Comparison of ENCODE assay signal across 24 cellular contexts in the genomic region with DNA sequence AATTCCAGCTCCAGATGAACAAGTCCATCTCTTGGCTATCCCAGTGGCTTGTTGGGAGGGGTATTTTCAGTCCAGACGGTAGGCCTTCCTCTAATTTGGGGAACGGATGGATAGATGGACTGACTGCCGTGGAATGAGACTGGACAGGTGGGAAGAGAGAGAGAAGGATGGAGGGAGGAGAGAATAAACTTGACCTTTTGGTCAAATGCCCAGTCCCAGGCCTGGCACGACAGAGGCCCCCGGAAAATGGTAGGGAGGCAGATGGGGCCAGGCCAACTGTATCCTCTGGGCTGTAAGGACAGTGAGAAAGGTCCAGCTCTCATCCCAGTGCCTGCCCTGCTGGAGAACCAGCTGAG. TPM values are rescaled to one million over a fixed set of nuclear protein-coding genes. Genes with fewer than 3 reads are reported as not detected.
"Had no signal": no experiment of that assay in that cellular context is flagged by ENCODE, and none has a peak within 500 bp of the region (broad histone marks: within the 10 kb centered on the region; RNA-seq: fewer than 3 reads in every experiment).

No MANE protein-coding gene starts in this region.

- H3K27me3 ChIP-seq: testis had no signal

- H3K27ac ChIP-seq: breast epithelium, esophagus squamous epithelium, gastrocnemius medialis, heart left ventricle, sigmoid colon, testis, upper lobe of left lung had no signal

- H3K9me3 ChIP-seq: breast epithelium, esophagus squamous epithelium, gastrocnemius medialis, heart left ventricle, sigmoid colon, testis, upper lobe of left lung had no signal

- H3K4me1 ChIP-seq: breast epithelium, gastrocnemius medialis had no signal

- DNase-seq: activated B cell treated with CpG ODN at 0.5 μM for 24 hours; activated CD4-positive, alpha-beta T cell treated with anti-CD3 and anti-CD28 coated beads for 36 hours; activated CD4-positive, alpha-beta T cell treated with anti-CD3 and anti-CD28 coated beads, Interleukin-2, amount 50 U/mL, for 4 hours; activated CD8-positive, alpha-beta memory T cell treated with anti-CD3 and anti-CD28 coated beads for 24 hours; activated CD8-positive, alpha-beta memory T cell treated with anti-CD3 and anti-CD28 coated beads, Interleukin-2, amount 50 U/mL, for 4 hours; activated naive CD4-positive, alpha-beta T cell treated with Interleukin-2 at 50 U/mL for 16 hours; activated T-cell treated with anti-CD3 and anti-CD28 coated beads, Interleukin-2, amount 50 U/mL, for 48 hours; esophagus squamous epithelium; gastrocnemius medialis; heart left ventricle; immature natural killer cell; kidney glomerular epithelial cell; left ventricle myocardium superior; occipital lobe; sigmoid colon; stimulated activated CD4-positive, alpha-beta T cell treated with anti-CD3 and anti-CD28 coated beads, Interleukin-2, amount 100 ng/mL, for 48 hours; stimulated activated CD8-positive, alpha-beta memory T cell treated with anti-CD3 and anti-CD28 coated beads, Interleukin-4, amount 100 ng/mL, for 48 hours; stimulated activated naive B cell treated with anti-CD40 and anti-IgM and Interleukin-4, amounts not matched to agents 10 μg/mL and 1 μg/mL and 100 μg/mL, for 72 hours; T1000; testis had no signal

- ATAC-seq: activated CD4-positive, alpha-beta T cell treated with anti-CD3 and anti-CD28 coated beads for 36 hours; gastrocnemius medialis; stimulated activated naive B cell treated with anti-CD40 and anti-IgM and Interleukin-4, amounts not matched to agents 10 μg/mL and 1 μg/mL and 100 μg/mL, for 72 hours had no signal

- H3K36me3 ChIP-seq: breast epithelium, esophagus squamous epithelium, gastrocnemius medialis, heart left ventricle, sigmoid colon, upper lobe of left lung had no signal

- H3K4me3 ChIP-seq: breast epithelium, gastrocnemius medialis, sigmoid colon, testis had no signal

RNA-seq across cellular contexts. Expression of gene BHMT, which starts 1.1 kb away (rescaled TPM):
- total RNA-seq: activated B cell treated with CpG ODN at 0.5 μM for 24 hours; activated CD4-positive, alpha-beta T cell treated with anti-CD3 and anti-CD28 coated beads for 36 hours; activated naive CD8-positive, alpha-beta T cell treated with anti-CD3 and anti-CD28 coated beads for 36 hours; heart left ventricle; left ventricle myocardium superior; occipital lobe had no signal
- polyA plus RNA-seq: heart left ventricle, immature natural killer cell, neural cell had no signal

RNA-seq across cellular contexts. Expression of gene BHMT2, which starts 43.1 kb away (rescaled TPM):
- total RNA-seq: activated B cell treated with CpG ODN at 0.5 μM for 24 hours; activated CD4-positive, alpha-beta T cell treated with anti-CD3 and anti-CD28 coated beads for 36 hours; activated naive CD8-positive, alpha-beta T cell treated with anti-CD3 and anti-CD28 coated beads for 36 hours had no signal
- polyA plus RNA-seq: immature natural killer cell, neural cell had no signal

RNA-seq across cellular contexts. Expression of gene DMGDH, which starts 43.2 kb away (rescaled TPM):
- total RNA-seq: activated B cell treated with CpG ODN at 0.5 μM for 24 hours; activated naive CD8-positive, alpha-beta T cell treated with anti-CD3 and anti-CD28 coated beads for 36 hours had no signal
